1 cellular context compared by ENCODE assay signal in the genomic region with DNA sequence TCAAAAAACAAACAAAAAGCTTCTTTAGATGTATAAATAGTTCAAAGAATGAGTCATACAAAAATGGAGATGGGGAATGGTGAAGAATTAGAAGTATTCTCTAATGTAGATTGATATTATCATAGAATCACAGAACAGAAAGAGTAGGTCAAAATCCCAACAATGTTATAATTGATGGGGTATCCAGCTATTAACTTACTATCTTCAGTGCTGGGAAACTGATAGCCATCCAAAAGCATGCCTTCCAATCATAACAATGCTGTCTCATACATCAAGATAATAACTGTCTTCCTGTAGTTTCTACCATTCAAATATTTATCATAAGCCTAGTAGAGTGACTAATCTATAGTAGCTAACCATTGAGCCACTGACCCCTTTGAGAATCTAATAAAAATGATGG.
TF ChIP-seq lines count a peak whose summit lies in the region.

No MANE protein-coding gene starts in this region.

TF ChIP-seq in SK-N-SH, 30 proteins besides CTCF, POLR2A, EP300 and RAD21 (continued from another document):
- TF ChIP-seq, protein P1, sequence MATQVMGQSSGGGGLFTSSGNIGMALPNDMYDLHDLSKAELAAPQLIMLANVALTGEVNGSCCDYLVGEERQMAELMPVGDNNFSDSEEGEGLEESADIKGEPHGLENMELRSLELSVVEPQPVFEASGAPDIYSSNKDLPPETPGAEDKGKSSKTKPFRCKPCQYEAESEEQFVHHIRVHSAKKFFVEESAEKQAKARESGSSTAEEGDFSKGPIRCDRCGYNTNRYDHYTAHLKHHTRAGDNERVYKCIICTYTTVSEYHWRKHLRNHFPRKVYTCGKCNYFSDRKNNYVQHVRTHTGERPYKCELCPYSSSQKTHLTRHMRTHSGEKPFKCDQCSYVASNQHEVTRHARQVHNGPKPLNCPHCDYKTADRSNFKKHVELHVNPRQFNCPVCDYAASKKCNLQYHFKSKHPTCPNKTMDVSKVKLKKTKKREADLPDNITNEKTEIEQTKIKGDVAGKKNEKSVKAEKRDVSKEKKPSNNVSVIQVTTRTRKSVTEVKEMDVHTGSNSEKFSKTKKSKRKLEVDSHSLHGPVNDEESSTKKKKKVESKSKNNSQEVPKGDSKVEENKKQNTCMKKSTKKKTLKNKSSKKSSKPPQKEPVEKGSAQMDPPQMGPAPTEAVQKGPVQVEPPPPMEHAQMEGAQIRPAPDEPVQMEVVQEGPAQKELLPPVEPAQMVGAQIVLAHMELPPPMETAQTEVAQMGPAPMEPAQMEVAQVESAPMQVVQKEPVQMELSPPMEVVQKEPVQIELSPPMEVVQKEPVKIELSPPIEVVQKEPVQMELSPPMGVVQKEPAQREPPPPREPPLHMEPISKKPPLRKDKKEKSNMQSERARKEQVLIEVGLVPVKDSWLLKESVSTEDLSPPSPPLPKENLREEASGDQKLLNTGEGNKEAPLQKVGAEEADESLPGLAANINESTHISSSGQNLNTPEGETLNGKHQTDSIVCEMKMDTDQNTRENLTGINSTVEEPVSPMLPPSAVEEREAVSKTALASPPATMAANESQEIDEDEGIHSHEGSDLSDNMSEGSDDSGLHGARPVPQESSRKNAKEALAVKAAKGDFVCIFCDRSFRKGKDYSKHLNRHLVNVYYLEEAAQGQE (IDR thresholded peaks at IDR 0.05; ENCODE audit: low read depth, low read length) = no peak
